Comparison of ENCODE assay signal across 8 cellular contexts in the genomic region with DNA sequence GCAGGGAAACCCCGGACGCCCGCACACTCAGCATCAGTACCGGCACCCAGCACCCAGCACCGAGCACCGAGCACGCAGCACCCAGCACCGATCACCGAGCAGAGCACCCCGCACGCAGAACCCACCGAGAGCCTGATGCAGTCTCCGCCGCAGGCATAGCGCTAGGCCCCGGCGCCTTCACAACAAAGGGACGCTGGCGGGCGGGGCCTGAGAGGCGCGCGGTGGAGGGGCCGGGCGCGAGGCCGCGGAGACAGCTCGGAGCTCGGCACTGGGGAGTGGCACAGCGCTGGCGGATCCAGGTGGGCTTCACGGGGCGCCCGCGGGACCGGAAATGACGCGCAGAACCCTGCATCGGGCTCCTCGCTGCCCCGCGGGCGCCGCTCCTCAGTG. TPM values are rescaled to one million over a fixed set of nuclear protein-coding genes. Genes with fewer than 3 reads are reported as not detected.
DNase-seq lines count a peak whose midpoint lies in the region; ATAC-seq and TF ChIP-seq lines count a peak whose summit lies in the region.
"Not testable (repeated sequence)": the region's sequence is repeated elsewhere in the genome, so short reads cannot be mapped to it uniquely, and the experiment has no call there.

No MANE protein-coding gene starts in this region.

- not testable (repeated sequence) for H3K27me3 ChIP-seq in breast epithelium; iPS-15b (ENCODE audit: control insufficient read depth, insufficient read depth, low read length); rectal smooth muscle tissue (ENCODE audit: control insufficient read depth, insufficient read depth, low read length); tibial nerve

- not testable (repeated sequence) for H3K36me3 ChIP-seq in breast epithelium; iPS-15b (ENCODE audit: control insufficient read depth, insufficient read depth, low read length); rectal smooth muscle tissue (ENCODE audit: control insufficient read depth, insufficient read depth, low read length); tibial nerve

- DNase-seq in NCI-H345 (lab: John Stamatoyannopoulos, UW), result peak; percentile 65
- DNase-seq in activated CD4-positive, CD25-positive, alpha-beta regulatory T cell treated with anti-CD3 and anti-CD28 coated beads, Interleukin-2, amount 50 U/mL, for 16 hours (ENCODE audit: low read depth, low spot score), result peak; percentile 63
- peak; percentile 55 to 68 for DNase-seq in breast epithelium (ENCODE audit: low spot score in 2 of 2)
- peak; percentile 52 to 69 for DNase-seq in tibial nerve (ENCODE audit: low spot score in 2 of 2)

- H3K27ac ChIP-seq in breast epithelium (peak overlapping the region; percentile 89), rectal smooth muscle tissue (ENCODE audit: low read depth, low read length) (peak overlapping the region; percentile 79), tibial nerve (peak overlapping the region; percentile 68 to 95 (median 87))

- WGBS in tibial nerve, 2 donors, result 1% methylated on average over 26 of the region's 45 CpGs; no CpG with 5 or more reads in 1 of the 2 donors

- not testable (repeated sequence) for H3K4me1 ChIP-seq in breast epithelium; iPS-15b (ENCODE audit: control insufficient read depth, insufficient read depth, low read length); rectal smooth muscle tissue (ENCODE audit: control insufficient read depth, insufficient read depth, low read length)
- peaks cover 0 to 15% (median 0%) of the 10 kb centered on the region in 4 donors for H3K4me1 ChIP-seq in tibial nerve

- not testable (repeated sequence) for H3K9ac ChIP-seq in iPS-15b (ENCODE audit: low read depth, low read length); rectal smooth muscle tissue (ENCODE audit: low read length)

- TF ChIP-seq EP300 in tibial nerve (IDR thresholded peaks at IDR 0.05), result not testable (repeated sequence)

- peak; percentile 27 for ATAC-seq in GM18519 (IDR thresholded peaks at IDR 0.05; ENCODE audit: low FRiP score, unreplicated experiment)
- peak; percentile 42 for ATAC-seq in HG03196 (IDR thresholded peaks at IDR 0.05; ENCODE audit: unreplicated experiment)

- intact Hi-C loops in breast epithelium (cut with DNase I; ENCODE audit: low total_unique reads), result not testable (repeated sequence)

- not testable (repeated sequence) for TF ChIP-seq CTCF in breast epithelium (IDR thresholded peaks at IDR 0.05); tibial nerve (IDR thresholded peaks at IDR 0.05)

- not testable (repeated sequence) for TF ChIP-seq POLR2A in breast epithelium (IDR thresholded peaks at IDR 0.05); tibial nerve (IDR thresholded peaks at IDR 0.05)

- not testable (repeated sequence) for H3K9me3 ChIP-seq in breast epithelium; iPS-15b (ENCODE audit: control insufficient read depth, insufficient read depth, low read length); tibial nerve

- H3K4me3 ChIP-seq in breast epithelium (peak overlapping the region; percentile 54 to 69 (median 62)), iPS-15b (ENCODE audit: low read depth, low read length) (peak overlapping the region; percentile 39), rectal smooth muscle tissue (ENCODE audit: low read length) (peak overlapping the region; percentile 66), tibial nerve (peak overlapping the region; percentile 52 to 67 (median 66))

RNA-seq across cellular contexts. Expression of a gene that starts 0.3 kb away (rescaled TPM):
- total RNA-seq in breast epithelium, result 10 to 100 TPM; 37.3 to 96.4 (median 45.6) TPM
- total RNA-seq in tibial nerve, result 10 to 100 TPM; 38.2 to 67.8 (median 46.1) TPM

RNA-seq across cellular contexts. Expression of a gene that starts 31.8 kb away (rescaled TPM):
- total RNA-seq in breast epithelium (10 to 100 TPM; 27.8 to 51.8 (median 41.6) TPM), tibial nerve (10 to 100 TPM; 36.1 to 71.1 (median 54.6) TPM)

RNA-seq across cellular contexts. Expression of a gene that starts 33.5 kb away (rescaled TPM):
- total RNA-seq in breast epithelium (10 to 100 TPM; 17.4 to 30.3 (median 26.2) TPM), tibial nerve (10 to 100 TPM; 12.6 to 31.8 (median 24.7) TPM)

Comparison
In these comparisons a context has a peak if more than half of its experiments do, and no peak if none do; other contexts are left out.
1. Peak in every context shown above with its lines: DNase-seq, ATAC-seq, H3K4me3 ChIP-seq and H3K27ac ChIP-seq.